9 cellular contexts compared by ENCODE assay signal in the genomic region with DNA sequence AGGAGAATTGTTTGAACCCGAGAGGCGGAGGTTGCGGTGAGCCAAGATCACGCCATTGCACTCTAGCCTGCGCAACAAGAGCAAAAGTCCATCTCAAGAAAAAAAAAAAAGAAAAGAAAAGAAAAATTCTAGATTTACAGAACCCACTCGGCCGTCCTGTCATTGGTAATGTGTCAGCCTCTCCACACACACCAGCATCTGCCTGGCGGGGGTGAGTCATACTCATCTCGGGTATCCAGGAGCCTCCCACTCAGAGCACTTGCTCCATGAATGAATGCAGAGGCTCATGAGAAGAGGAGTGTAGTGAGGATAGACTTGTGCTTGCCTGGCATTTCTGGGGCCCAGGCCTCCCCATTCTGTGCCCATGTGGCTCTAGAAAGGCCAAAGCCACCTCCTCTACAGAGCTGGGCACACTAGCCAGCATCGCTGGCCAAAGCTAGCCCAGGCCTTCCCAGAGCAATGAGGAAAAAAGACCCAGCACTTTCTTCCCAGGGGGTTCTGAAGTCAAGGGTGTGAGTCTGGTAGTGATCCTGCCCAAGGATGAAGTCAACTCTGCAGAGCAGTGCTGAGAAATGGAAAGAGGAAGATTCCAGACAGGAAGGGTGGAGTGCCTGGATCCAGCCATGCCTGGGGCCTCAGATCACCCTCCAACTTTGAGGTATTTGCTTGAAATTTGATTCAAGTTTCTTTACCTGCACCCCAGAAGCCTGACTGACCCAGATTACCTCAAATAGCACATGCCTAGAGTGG. TPM values are rescaled to one million over a fixed set of nuclear protein-coding genes. Genes with fewer than 3 reads are reported as not detected.
A peak's percentile ranks its signal among the peaks of the same experiment; 100 is the strongest.
DNase-seq lines count a peak whose midpoint lies in the region; ATAC-seq, FAIRE-seq and TF ChIP-seq lines count a peak whose summit lies in the region.
"Had no signal": no experiment of that assay in that cellular context is flagged by ENCODE, and none has a peak within 500 bp of the region (broad histone marks: within the 10 kb centered on the region; RNA-seq: fewer than 3 reads in every experiment).

No MANE protein-coding gene starts in this region.

- H4K8ac ChIP-seq in H1 (ENCODE audit: extremely low read depth, insufficient read depth, low read length) = peak overlapping the region; percentile 35; the same call in 1 of the 2 replicates

- TF ChIP-seq EP300 in H1 (IDR thresholded peaks at IDR 0.05; ENCODE audit: borderline replicate concordance in 1 of 2, low read depth in 2 of 2, low read length in 2 of 2) = no peak

- H3K4me1 Mint-ChIP-seq in GM23338 = peaks cover 15% of the 10 kb centered on the region

- no peak overlapping the region for H3K18ac ChIP-seq in H1 (ENCODE audit: extremely low read depth, low read length)

- H3K9me3 Mint-ChIP-seq in GM23338 = no peaks in the 10 kb centered on the region; the same call in 2 of the 3 replicates

- H2AFZ ChIP-seq in GM23338 (no peak overlapping the region), H1 (ENCODE audit: low read length) (no peak overlapping the region), osteoblast (ENCODE audit: low read length) (no peak overlapping the region)

- H3K4me1 ChIP-seq in GM23338 (ENCODE audit: insufficient read depth) (no peaks in the 10 kb centered on the region; the same call in 1 of the 2 replicates), H1 (replicated peaks in 1 of 4; ENCODE audit: control insufficient read depth in 3 of 4, insufficient read depth in 4 of 4, low read length in 3 of 4) (peaks cover 0 to 6% (median 0%) of the 10 kb centered on the region in 4 experiments; a peak in 3 of 7 replicates), osteoblast (ENCODE audit: insufficient read depth, low read length) (peaks cover 12% of the 10 kb centered on the region)

- no peaks in the 10 kb centered on the region for H3K79me1 ChIP-seq in H1 (ENCODE audit: low read depth, low read length)

- no peak overlapping the region for H3K14ac ChIP-seq in H1 (ENCODE audit: insufficient read length)

- H3F3A ChIP-seq in GM23338 (replicated peaks; ENCODE audit: low read depth) = peaks cover 7% of the 10 kb centered on the region; the same call in 1 of the 2 replicates

- H4K91ac ChIP-seq in H1 (replicated peaks; ENCODE audit: insufficient read length, low read length) = no peak overlapping the region

- no peak overlapping the region for H3K4me3 Mint-ChIP-seq in GM23338

- no peak overlapping the region; the same call in 1 of the 2 replicates for H2BK5ac ChIP-seq in H1 (ENCODE audit: low read depth, low read length)

- in situ Hi-C loops in KBM-7 (cut with MboI; ENCODE audit: low pct_unique_long_range_greater_than_20kb, low sequenced_read_pairs) = no loop called here

- no peak for TF ChIP-seq CTCF in GM23338 (conservative IDR thresholded peaks at IDR 0.05; ENCODE audit: low read depth in 2 of 2)
- no peak for TF ChIP-seq CTCF in H1 (IDR thresholded peaks at IDR 0.05; ENCODE audit: control extremely low read depth in 1 of 3, insufficient read depth in 1 of 3, low read depth in 1 of 3, low read length in 3 of 3)
- no peak for TF ChIP-seq CTCF in osteoblast (IDR thresholded peaks at IDR 0.05; ENCODE audit: extremely low read depth, low read depth, low read length)

- FAIRE-seq in H1 (lab: Jason Lieb, UNC) = no peak

- no peak overlapping the region for H2BK120ac ChIP-seq in H1 (replicated peaks; ENCODE audit: low read depth, low read length)

- H3K23ac ChIP-seq in H1 (ENCODE audit: insufficient read length) = no peak overlapping the region

- H3K79me2 ChIP-seq in GM23338 (replicated peaks; ENCODE audit: insufficient read depth) (no peaks in the 10 kb centered on the region), H1 (ENCODE audit: control insufficient read depth in 1 of 2, insufficient read depth in 2 of 2, low read length in 2 of 2) (no peaks in the 10 kb centered on the region), osteoblast (ENCODE audit: insufficient read depth, low read length) (no peaks in the 10 kb centered on the region)

- no peak overlapping the region for H2BK15ac ChIP-seq in H1 (ENCODE audit: low read length)

- peaks cover 4% of the 10 kb centered on the region for H3K27me3 Mint-ChIP-seq in GM23338 (ENCODE audit: insufficient read depth, low read depth, poor library complexity)

- no peaks in the 10 kb centered on the region for H3K36me3 ChIP-seq in GM23338 (ENCODE audit: insufficient read depth)
- no peaks in the 10 kb centered on the region for H3K36me3 ChIP-seq in H1 (ENCODE audit: control insufficient read depth in 2 of 4, insufficient read depth in 4 of 4, low read length in 3 of 4)
- H3K36me3 ChIP-seq in osteoblast (ENCODE audit: insufficient read depth, low read length) = no peaks in the 10 kb centered on the region

- H3K9me3 ChIP-seq in H1 (ENCODE audit: insufficient read depth in 2 of 2, low read depth in 1 of 2, low read length in 1 of 2) (no peaks in the 10 kb centered on the region), osteoblast (ENCODE audit: low read depth, low read length) (no peaks in the 10 kb centered on the region)

- H3K23me2 ChIP-seq in H1 (ENCODE audit: low read depth, low read length) = no peaks in the 10 kb centered on the region

- H3K9ac ChIP-seq in H1 (replicated peaks in 1 of 4; ENCODE audit: extremely low read depth in 1 of 4, low read depth in 3 of 4, low read length in 3 of 4) = no peak overlapping the region

- H4K5ac ChIP-seq in H1 (ENCODE audit: insufficient read length, low read depth, low read length) = no peak overlapping the region

- no peaks in the 10 kb centered on the region for H3K36me3 Mint-ChIP-seq in GM23338 (ENCODE audit: low read depth)

- H2AK5ac ChIP-seq in H1 (ENCODE audit: low read depth, low read length) = no peak overlapping the region

- no peak overlapping the region for H2BK20ac ChIP-seq in H1 (ENCODE audit: low read length)

- no peak overlapping the region for H2BK12ac ChIP-seq in H1 (ENCODE audit: low read depth, low read length)

- H3K4ac ChIP-seq in H1 (replicated peaks; ENCODE audit: insufficient read length, low read depth, low read length) = no peak overlapping the region

- H3K4me3 ChIP-seq in GM23338 = no peak overlapping the region
- H3K4me3 ChIP-seq in H1 (ENCODE audit: extremely low read depth in 1 of 4, insufficient read depth in 2 of 4, low read depth in 3 of 4, low read length in 4 of 4) = no peak overlapping the region
- H3K4me3 ChIP-seq in osteoblast (ENCODE audit: insufficient read depth, low read length) = no peak overlapping the region

- no peaks in the 10 kb centered on the region for H4K20me1 ChIP-seq in GM23338 (replicated peaks; ENCODE audit: insufficient read depth)
- H4K20me1 ChIP-seq in H1 (replicated peaks in 1 of 2; ENCODE audit: control insufficient read depth in 1 of 2, insufficient read depth in 2 of 2, low read length in 2 of 2) = no peaks in the 10 kb centered on the region
- peaks cover 7% of the 10 kb centered on the region for H4K20me1 ChIP-seq in osteoblast (ENCODE audit: insufficient read depth, low read length)

- TF ChIP-seq RAD21 in H1 (IDR thresholded peaks at IDR 0.05 in 1 of 2, conservative IDR thresholded peaks at IDR 0.05 in 1 of 2; ENCODE audit: low read depth in 2 of 2, low read length in 2 of 2) = no peak

- no peak for DNase-seq in GM23338 (ENCODE audit: low spot score)
- DNase-seq in NCI-H510A (lab: John Stamatoyannopoulos, UW) = peak; percentile 9
- no peak for DNase-seq in H1 (ENCODE audit: low read depth in 1 of 2, low spot score in 2 of 2)
- DNase-seq in osteoblast (ENCODE audit: insufficient read length, low spot score, missing footprints) = peak; percentile 99
- DNase-seq in DMS153 (lab: John Stamatoyannopoulos, UW) = no peak
- no peak for DNase-seq in KBM-7
- no peak for DNase-seq in activated CD4-positive, CD25-positive, alpha-beta regulatory T cell (lab: John Stamatoyannopoulos, UW)
- DNase-seq in activated CD4-positive, CD25-positive, alpha-beta regulatory T cell treated with anti-CD3 and anti-CD28 coated beads, Interleukin-2, amount 50 U/mL, for 72 hours = no peak
- DNase-seq: stimulated activated CD4-positive, alpha-beta T cell treated with anti-CD3 and anti-CD28 coated beads, Interleukin-4, amount 100 ng/mL, for 24 hours had no signal

- no peak overlapping the region for H3K56ac ChIP-seq in H1 (replicated peaks; ENCODE audit: insufficient read length, low read depth, low read length)

- WGBS in H1 (ENCODE audit: extremely low coverage in 1 of 2, insufficient coverage in 1 of 2, insufficient read length in 1 of 2, insufficient replicate concordance in 2 of 2, low coverage in 1 of 2, low lambda C conversion rate in 2 of 2, missing lambda C conversion rate in 1 of 2), 2 experiments = 97% methylated on average over 5 of the region's 10 CpGs; no CpG with 5 or more reads in 1 of the 2 experiments

- no peaks in the 10 kb centered on the region for H3K9me2 ChIP-seq in GM23338 (ENCODE audit: insufficient read depth)

- CTCF ChIA-PET in H1 (lab: Charles Lee; ENCODE audit: partially characterized antibody) = no interaction called here

- H3K27ac ChIP-seq in GM23338 (ENCODE audit: low read depth) = peak overlapping the region; percentile 55; the same call in 1 of the 2 replicates
- H3K27ac ChIP-seq in H1 (ENCODE audit: low read depth, low read length) = no peak overlapping the region
- no peak overlapping the region for H3K27ac ChIP-seq in osteoblast (ENCODE audit: low read depth, low read length)

- POLR2A ChIA-PET in H1 (lab: Charles Lee; ENCODE audit: partially characterized antibody) = no interaction called here

- ATAC-seq in GM23338 = no peak

- no peak overlapping the region for H3K27ac Mint-ChIP-seq in GM23338

- TF ChIP-seq POLR2A in H1 (IDR thresholded peaks at IDR 0.05; ENCODE audit: control extremely low read depth in 1 of 2, low read depth in 2 of 2, low read length in 2 of 2) = no peak

- H3K27me3 ChIP-seq in GM23338 (ENCODE audit: insufficient read depth) (no peaks in the 10 kb centered on the region), H1 (replicated peaks in 1 of 4; ENCODE audit: control insufficient read depth in 3 of 4, extremely low read depth in 1 of 4, insufficient read depth in 3 of 4, low read length in 3 of 4) (no peaks in the 10 kb centered on the region), osteoblast (ENCODE audit: insufficient read depth, low read length) (no peaks in the 10 kb centered on the region)

- H3K4me2 ChIP-seq in GM23338 (no peak overlapping the region), H1 (ENCODE audit: insufficient read depth in 1 of 2, low read depth in 2 of 2, low read length in 2 of 2) (no peak overlapping the region), osteoblast (ENCODE audit: insufficient read depth, low read length) (no peak overlapping the region)

RNA-seq across cellular contexts. Expression of a gene that starts 31.2 kb away (rescaled TPM):
- total RNA-seq in GM23338 (2014; rRNA removed; shearing (Covaris generic)) = 250 and 308 TPM in 2 replicates
- polyA plus RNA-seq in GM23338 (2016; fragmentation: Nextera tagmentation; extraction: Ambion mirVana) = 159 and 165 TPM in 2 replicates
- 130 and 134 TPM in 2 replicates for total RNA-seq in H1 (2021; fragmentation: NEBNext Ultra II Directional; extraction: Animal tissue kit (Norgen Biotek cat#: 25700))
- 84.6 and 123 TPM in 2 replicates for polyA plus RNA-seq in H1 (2011; rRNA removed)
- 180 TPM for polyA plus RNA-seq in H1 (2011; cell fraction: cytosol; rRNA removed)
- polyA plus RNA-seq in H1 (2011; cell fraction: nucleus; rRNA removed) = 156 TPM
- polyA plus RNA-seq in H1 (2012, experiment 1 of 2) = 95.8 to 111 TPM (median 101 TPM) in 4 replicates
- polyA plus RNA-seq in H1 (2012, experiment 2 of 2) = 24.2 TPM
- 73.2 TPM for polyA plus RNA-seq in H1 (2013, experiment 1 of 2)
- 65.8 TPM for polyA plus RNA-seq in H1 (2013, experiment 2 of 2)
- 64.1 and 66.9 TPM in 2 replicates for polyA minus RNA-seq in H1 (2011; rRNA and poly(A)+ RNA removed)
- 83.5 TPM for polyA minus RNA-seq in H1 (2011; cell fraction: cytosol; rRNA and poly(A)+ RNA removed)
- polyA minus RNA-seq in H1 (2011; cell fraction: nucleus; rRNA and poly(A)+ RNA removed) = 96.2 TPM
- 198 and 205 TPM in 2 replicates for total RNA-seq in osteoblast

RNA-seq across cellular contexts. Expression of a gene that starts 35.0 kb away (rescaled TPM):
- total RNA-seq in GM23338 (2014; rRNA removed; shearing (Covaris generic)) = 61.3 and 82.6 TPM in 2 replicates
- 129 and 130 TPM in 2 replicates for polyA plus RNA-seq in GM23338 (2016; fragmentation: Nextera tagmentation; extraction: Ambion mirVana)
- 35.0 and 35.5 TPM in 2 replicates for total RNA-seq in H1 (2021; fragmentation: NEBNext Ultra II Directional; extraction: Animal tissue kit (Norgen Biotek cat#: 25700))
- polyA plus RNA-seq in H1 (2011; rRNA removed) = 5.9 and 7.1 TPM in 2 replicates
- 10.9 TPM for polyA plus RNA-seq in H1 (2011; cell fraction: cytosol; rRNA removed)
- 12.8 TPM for polyA plus RNA-seq in H1 (2011; cell fraction: nucleus; rRNA removed)
- polyA plus RNA-seq in H1 (2012, experiment 1 of 2) = 23.7 to 31.1 TPM (median 30.1 TPM) in 4 replicates
- polyA plus RNA-seq in H1 (2012, experiment 2 of 2) = 27.0 TPM
- 31.3 TPM for polyA plus RNA-seq in H1 (2013, experiment 1 of 2)
- polyA plus RNA-seq in H1 (2013, experiment 2 of 2) = 27.9 TPM
- 4.3 and 5.2 TPM in 2 replicates for polyA minus RNA-seq in H1 (2011; rRNA and poly(A)+ RNA removed)
- polyA minus RNA-seq in H1 (2011; cell fraction: cytosol; rRNA and poly(A)+ RNA removed) = 8.7 TPM
- polyA minus RNA-seq in H1 (2011; cell fraction: nucleus; rRNA and poly(A)+ RNA removed) = 18.8 TPM
- 23.0 and 24.6 TPM in 2 replicates for total RNA-seq in osteoblast

RNA-seq across cellular contexts. Expression of a gene that starts 35.3 kb away (rescaled TPM):
- 25.4 and 29.2 TPM in 2 replicates for total RNA-seq in GM23338 (2014; rRNA removed; shearing (Covaris generic))
- 16.4 and 21.1 TPM in 2 replicates for polyA plus RNA-seq in GM23338 (2016; fragmentation: Nextera tagmentation; extraction: Ambion mirVana)
- 29.2 and 29.5 TPM in 2 replicates for total RNA-seq in H1 (2021; fragmentation: NEBNext Ultra II Directional; extraction: Animal tissue kit (Norgen Biotek cat#: 25700))
- 5.9 and 7.4 TPM in 2 replicates for polyA plus RNA-seq in H1 (2011; rRNA removed)
- polyA plus RNA-seq in H1 (2011; cell fraction: cytosol; rRNA removed) = 8.2 TPM
- 5.3 TPM for polyA plus RNA-seq in H1 (2011; cell fraction: nucleus; rRNA removed)
- polyA plus RNA-seq in H1 (2012, experiment 1 of 2) = 13.5 to 26.1 TPM (median 16.6 TPM) in 4 replicates
- 2.3 TPM for polyA plus RNA-seq in H1 (2012, experiment 2 of 2)
- 18.4 TPM for polyA plus RNA-seq in H1 (2013, experiment 1 of 2)
- polyA plus RNA-seq in H1 (2013, experiment 2 of 2) = 17.4 TPM
- 11.8 and 13.3 TPM in 2 replicates for polyA minus RNA-seq in H1 (2011; rRNA and poly(A)+ RNA removed)
- polyA minus RNA-seq in H1 (2011; cell fraction: cytosol; rRNA and poly(A)+ RNA removed) = 13.7 TPM
- 12.5 TPM for polyA minus RNA-seq in H1 (2011; cell fraction: nucleus; rRNA and poly(A)+ RNA removed)
- 28.6 and 30.8 TPM in 2 replicates for total RNA-seq in osteoblast

Comparison
In these comparisons a context has a peak if more than half of its experiments do, and no peak if none do; other contexts are left out.
1. DNase-seq: peak in NCI-H510A (single experiment) and osteoblast (single experiment); none in GM23338 (single experiment), H1 (0 of 2), DMS153 (single experiment), KBM-7 (single experiment), activated CD4-positive, CD25-positive, alpha-beta regulatory T cell (0 of 4) and activated CD4-positive, CD25-positive, alpha-beta regulatory T cell treated with anti-CD3 and anti-CD28 coated beads, Interleukin-2, amount 50 U/mL, for 72 hours (single experiment).